In genomic region chr13:41056996-41057711, GRCh38 we compare ENCODE assay signal across 1 cellular context.
A peak's percentile ranks its signal among the peaks of the same experiment; 100 is the strongest.
TF ChIP-seq lines count a peak whose summit lies in the region.

No MANE protein-coding gene starts in this region.

TF ChIP-seq in HepG2, 621 proteins besides CTCF, POLR2A, EP300 and RAD21 (continues in another document):
- TF ChIP-seq ZNF737 (CRISPR knock-in tag; IDR thresholded peaks at IDR 0.05; ENCODE audit: borderline replicate concordance) = no peak
- TF ChIP-seq ARNT2 (CRISPR knock-in tag; IDR thresholded peaks at IDR 0.05; ENCODE audit: low read depth) = no peak
- TF ChIP-seq ZNF547 (CRISPR knock-in tag; IDR thresholded peaks at IDR 0.05) = no peak
- 0 out of 2 replicates have a peak, but pooled peaks have one; percentile 40 for TF ChIP-seq FOXO4 (CRISPR knock-in tag; conservative IDR thresholded peaks at IDR 0.05)
- TF ChIP-seq, protein P1, sequence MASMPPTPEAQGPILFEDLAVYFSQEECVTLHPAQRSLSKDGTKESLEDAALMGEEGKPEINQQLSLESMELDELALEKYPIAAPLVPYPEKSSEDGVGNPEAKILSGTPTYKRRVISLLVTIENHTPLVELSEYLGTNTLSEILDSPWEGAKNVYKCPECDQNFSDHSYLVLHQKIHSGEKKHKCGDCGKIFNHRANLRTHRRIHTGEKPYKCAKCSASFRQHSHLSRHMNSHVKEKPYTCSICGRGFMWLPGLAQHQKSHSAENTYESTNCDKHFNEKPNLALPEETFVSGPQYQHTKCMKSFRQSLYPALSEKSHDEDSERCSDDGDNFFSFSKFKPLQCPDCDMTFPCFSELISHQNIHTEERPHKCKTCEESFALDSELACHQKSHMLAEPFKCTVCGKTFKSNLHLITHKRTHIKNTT (CRISPR knock-in tag; IDR thresholded peaks at IDR 0.05) = no peak
- TF ChIP-seq ZNF34 (CRISPR knock-in tag; IDR thresholded peaks at IDR 0.05; ENCODE audit: borderline replicate concordance) = no peak
- TF ChIP-seq, protein P2, sequence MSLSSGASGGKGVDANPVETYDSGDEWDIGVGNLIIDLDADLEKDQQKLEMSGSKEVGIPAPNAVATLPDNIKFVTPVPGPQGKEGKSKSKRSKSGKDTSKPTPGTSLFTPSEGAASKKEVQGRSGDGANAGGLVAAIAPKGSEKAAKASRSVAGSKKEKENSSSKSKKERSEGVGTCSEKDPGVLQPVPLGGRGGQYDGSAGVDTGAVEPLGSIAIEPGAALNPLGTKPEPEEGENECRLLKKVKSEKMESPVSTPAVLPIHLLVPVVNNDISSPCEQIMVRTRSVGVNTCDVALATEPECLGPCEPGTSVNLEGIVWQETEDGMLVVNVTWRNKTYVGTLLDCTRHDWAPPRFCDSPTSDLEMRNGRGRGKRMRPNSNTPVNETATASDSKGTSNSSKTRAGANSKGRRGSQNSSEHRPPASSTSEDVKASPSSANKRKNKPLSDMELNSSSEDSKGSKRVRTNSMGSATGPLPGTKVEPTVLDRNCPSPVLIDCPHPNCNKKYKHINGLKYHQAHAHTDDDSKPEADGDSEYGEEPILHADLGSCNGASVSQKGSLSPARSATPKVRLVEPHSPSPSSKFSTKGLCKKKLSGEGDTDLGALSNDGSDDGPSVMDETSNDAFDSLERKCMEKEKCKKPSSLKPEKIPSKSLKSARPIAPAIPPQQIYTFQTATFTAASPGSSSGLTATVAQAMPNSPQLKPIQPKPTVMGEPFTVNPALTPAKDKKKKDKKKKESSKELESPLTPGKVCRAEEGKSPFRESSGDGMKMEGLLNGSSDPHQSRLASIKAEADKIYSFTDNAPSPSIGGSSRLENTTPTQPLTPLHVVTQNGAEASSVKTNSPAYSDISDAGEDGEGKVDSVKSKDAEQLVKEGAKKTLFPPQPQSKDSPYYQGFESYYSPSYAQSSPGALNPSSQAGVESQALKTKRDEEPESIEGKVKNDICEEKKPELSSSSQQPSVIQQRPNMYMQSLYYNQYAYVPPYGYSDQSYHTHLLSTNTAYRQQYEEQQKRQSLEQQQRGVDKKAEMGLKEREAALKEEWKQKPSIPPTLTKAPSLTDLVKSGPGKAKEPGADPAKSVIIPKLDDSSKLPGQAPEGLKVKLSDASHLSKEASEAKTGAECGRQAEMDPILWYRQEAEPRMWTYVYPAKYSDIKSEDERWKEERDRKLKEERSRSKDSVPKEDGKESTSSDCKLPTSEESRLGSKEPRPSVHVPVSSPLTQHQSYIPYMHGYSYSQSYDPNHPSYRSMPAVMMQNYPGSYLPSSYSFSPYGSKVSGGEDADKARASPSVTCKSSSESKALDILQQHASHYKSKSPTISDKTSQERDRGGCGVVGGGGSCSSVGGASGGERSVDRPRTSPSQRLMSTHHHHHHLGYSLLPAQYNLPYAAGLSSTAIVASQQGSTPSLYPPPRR (CRISPR knock-in tag; IDR thresholded peaks at IDR 0.05; ENCODE audit: borderline replicate concordance) = no peak
- TF ChIP-seq, protein P3, sequence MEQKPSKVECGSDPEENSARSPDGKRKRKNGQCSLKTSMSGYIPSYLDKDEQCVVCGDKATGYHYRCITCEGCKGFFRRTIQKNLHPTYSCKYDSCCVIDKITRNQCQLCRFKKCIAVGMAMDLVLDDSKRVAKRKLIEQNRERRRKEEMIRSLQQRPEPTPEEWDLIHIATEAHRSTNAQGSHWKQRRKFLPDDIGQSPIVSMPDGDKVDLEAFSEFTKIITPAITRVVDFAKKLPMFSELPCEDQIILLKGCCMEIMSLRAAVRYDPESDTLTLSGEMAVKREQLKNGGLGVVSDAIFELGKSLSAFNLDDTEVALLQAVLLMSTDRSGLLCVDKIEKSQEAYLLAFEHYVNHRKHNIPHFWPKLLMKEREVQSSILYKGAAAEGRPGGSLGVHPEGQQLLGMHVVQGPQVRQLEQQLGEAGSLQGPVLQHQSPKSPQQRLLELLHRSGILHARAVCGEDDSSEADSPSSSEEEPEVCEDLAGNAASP (CRISPR knock-in tag; IDR thresholded peaks at IDR 0.05; ENCODE audit: borderline replicate concordance) = no peak
- TF ChIP-seq XBP1 (CRISPR knock-in tag; IDR thresholded peaks at IDR 0.05) = no peak
- no peak for TF ChIP-seq LCORL (IDR thresholded peaks at IDR 0.05)
- TF ChIP-seq LCORL (CRISPR knock-in tag; IDR thresholded peaks at IDR 0.05) = 0 out of 2 replicates have a peak, but pooled peaks have one; percentile 13
- TF ChIP-seq ZBTB7B (CRISPR knock-in tag; IDR thresholded peaks at IDR 0.05) = peak; percentile 60; the same call in 1 of the 2 replicates
- no peak for TF ChIP-seq ZNF230 (CRISPR knock-in tag; IDR thresholded peaks at IDR 0.05)
- TF ChIP-seq ZNF770 (CRISPR knock-in tag; IDR thresholded peaks at IDR 0.05) = peak; percentile 87
- no peak for TF ChIP-seq RFX3 (CRISPR knock-in tag; IDR thresholded peaks at IDR 0.05)
- peak; percentile 56 for TF ChIP-seq HNF4A (CRISPR knock-in tag; IDR thresholded peaks at IDR 0.05)
- TF ChIP-seq, protein P4, sequence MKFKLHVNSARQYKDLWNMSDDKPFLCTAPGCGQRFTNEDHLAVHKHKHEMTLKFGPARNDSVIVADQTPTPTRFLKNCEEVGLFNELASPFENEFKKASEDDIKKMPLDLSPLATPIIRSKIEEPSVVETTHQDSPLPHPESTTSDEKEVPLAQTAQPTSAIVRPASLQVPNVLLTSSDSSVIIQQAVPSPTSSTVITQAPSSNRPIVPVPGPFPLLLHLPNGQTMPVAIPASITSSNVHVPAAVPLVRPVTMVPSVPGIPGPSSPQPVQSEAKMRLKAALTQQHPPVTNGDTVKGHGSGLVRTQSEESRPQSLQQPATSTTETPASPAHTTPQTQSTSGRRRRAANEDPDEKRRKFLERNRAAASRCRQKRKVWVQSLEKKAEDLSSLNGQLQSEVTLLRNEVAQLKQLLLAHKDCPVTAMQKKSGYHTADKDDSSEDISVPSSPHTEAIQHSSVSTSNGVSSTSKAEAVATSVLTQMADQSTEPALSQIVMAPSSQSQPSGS (CRISPR knock-in tag; IDR thresholded peaks at IDR 0.05) = no peak
- no peak for TF ChIP-seq MYNN (CRISPR knock-in tag; IDR thresholded peaks at IDR 0.05; ENCODE audit: low read depth)
- TF ChIP-seq HNRNPL (IDR thresholded peaks at IDR 0.05; ENCODE audit: low read depth, low read length) = no peak
- TF ChIP-seq ZNF891 (CRISPR knock-in tag; IDR thresholded peaks at IDR 0.05) = no peak
- TF ChIP-seq CAMTA2 (CRISPR knock-in tag; IDR thresholded peaks at IDR 0.05; ENCODE audit: borderline replicate concordance) = no peak
- no peak for TF ChIP-seq ZC3H13 (CRISPR knock-in tag; IDR thresholded peaks at IDR 0.05)
- TF ChIP-seq JDP2 (CRISPR knock-in tag; IDR thresholded peaks at IDR 0.05; ENCODE audit: borderline replicate concordance) = no peak
- TF ChIP-seq, protein P5, sequence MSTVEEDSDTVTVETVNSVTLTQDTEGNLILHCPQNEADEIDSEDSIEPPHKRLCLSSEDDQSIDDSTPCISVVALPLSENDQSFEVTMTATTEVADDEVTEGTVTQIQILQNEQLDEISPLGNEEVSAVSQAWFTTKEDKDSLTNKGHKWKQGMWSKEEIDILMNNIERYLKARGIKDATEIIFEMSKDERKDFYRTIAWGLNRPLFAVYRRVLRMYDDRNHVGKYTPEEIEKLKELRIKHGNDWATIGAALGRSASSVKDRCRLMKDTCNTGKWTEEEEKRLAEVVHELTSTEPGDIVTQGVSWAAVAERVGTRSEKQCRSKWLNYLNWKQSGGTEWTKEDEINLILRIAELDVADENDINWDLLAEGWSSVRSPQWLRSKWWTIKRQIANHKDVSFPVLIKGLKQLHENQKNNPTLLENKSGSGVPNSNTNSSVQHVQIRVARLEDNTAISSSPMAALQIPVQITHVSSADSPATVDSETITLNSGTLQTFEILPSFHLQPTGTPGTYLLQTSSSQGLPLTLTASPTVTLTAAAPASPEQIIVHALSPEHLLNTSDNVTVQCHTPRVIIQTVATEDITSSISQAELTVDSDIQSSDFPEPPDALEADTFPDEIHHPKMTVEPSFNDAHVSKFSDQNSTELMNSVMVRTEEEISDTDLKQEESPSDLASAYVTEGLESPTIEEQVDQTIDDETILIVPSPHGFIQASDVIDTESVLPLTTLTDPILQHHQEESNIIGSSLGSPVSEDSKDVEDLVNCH (CRISPR knock-in tag; IDR thresholded peaks at IDR 0.05) = no peak
- TF ChIP-seq, protein P6, sequence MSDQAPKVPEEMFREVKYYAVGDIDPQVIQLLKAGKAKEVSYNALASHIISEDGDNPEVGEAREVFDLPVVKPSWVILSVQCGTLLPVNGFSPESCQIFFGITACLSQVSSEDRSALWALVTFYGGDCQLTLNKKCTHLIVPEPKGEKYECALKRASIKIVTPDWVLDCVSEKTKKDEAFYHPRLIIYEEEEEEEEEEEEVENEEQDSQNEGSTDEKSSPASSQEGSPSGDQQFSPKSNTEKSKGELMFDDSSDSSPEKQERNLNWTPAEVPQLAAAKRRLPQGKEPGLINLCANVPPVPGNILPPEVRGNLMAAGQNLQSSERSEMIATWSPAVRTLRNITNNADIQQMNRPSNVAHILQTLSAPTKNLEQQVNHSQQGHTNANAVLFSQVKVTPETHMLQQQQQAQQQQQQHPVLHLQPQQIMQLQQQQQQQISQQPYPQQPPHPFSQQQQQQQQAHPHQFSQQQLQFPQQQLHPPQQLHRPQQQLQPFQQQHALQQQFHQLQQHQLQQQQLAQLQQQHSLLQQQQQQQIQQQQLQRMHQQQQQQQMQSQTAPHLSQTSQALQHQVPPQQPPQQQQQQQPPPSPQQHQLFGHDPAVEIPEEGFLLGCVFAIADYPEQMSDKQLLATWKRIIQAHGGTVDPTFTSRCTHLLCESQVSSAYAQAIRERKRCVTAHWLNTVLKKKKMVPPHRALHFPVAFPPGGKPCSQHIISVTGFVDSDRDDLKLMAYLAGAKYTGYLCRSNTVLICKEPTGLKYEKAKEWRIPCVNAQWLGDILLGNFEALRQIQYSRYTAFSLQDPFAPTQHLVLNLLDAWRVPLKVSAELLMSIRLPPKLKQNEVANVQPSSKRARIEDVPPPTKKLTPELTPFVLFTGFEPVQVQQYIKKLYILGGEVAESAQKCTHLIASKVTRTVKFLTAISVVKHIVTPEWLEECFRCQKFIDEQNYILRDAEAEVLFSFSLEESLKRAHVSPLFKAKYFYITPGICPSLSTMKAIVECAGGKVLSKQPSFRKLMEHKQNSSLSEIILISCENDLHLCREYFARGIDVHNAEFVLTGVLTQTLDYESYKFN (CRISPR knock-in tag; conservative IDR thresholded peaks at IDR 0.05) = peak; percentile 45
- TF ChIP-seq KDM5A (IDR thresholded peaks at IDR 0.05; ENCODE audit: borderline replicate concordance, low read length) = no peak
- no peak for TF ChIP-seq SP4 (CRISPR knock-in tag; IDR thresholded peaks at IDR 0.05)
- TF ChIP-seq RXRA (CRISPR knock-in tag; IDR thresholded peaks at IDR 0.05) = peak; percentile 51; the same call in 1 of the 2 replicates
- no peak for TF ChIP-seq ZNF674 (CRISPR knock-in tag; IDR thresholded peaks at IDR 0.05; ENCODE audit: low read depth)
- TF ChIP-seq ZBTB1 (CRISPR knock-in tag; IDR thresholded peaks at IDR 0.05; ENCODE audit: borderline replicate concordance) = no peak
- no peak for TF ChIP-seq SMYD3 (CRISPR knock-in tag; IDR thresholded peaks at IDR 0.05)
- TF ChIP-seq ZMYM3 (CRISPR knock-in tag; IDR thresholded peaks at IDR 0.05) = 0 out of 2 replicates have a peak, but pooled peaks have one; percentile 24
- no peak for TF ChIP-seq LBX2 (CRISPR knock-in tag; IDR thresholded peaks at IDR 0.05; ENCODE audit: borderline replicate concordance)
- no peak for TF ChIP-seq JUNB (CRISPR knock-in tag; IDR thresholded peaks at IDR 0.05; ENCODE audit: borderline replicate concordance)
- TF ChIP-seq ZNF414 (CRISPR knock-in tag; IDR thresholded peaks at IDR 0.05) = no peak
- no peak for TF ChIP-seq ZNF703 (CRISPR knock-in tag; IDR thresholded peaks at IDR 0.05; ENCODE audit: borderline replicate concordance)
- TF ChIP-seq ZNF12 (CRISPR knock-in tag; IDR thresholded peaks at IDR 0.05) = no peak
- no peak for TF ChIP-seq ZNF253 (CRISPR knock-in tag; IDR thresholded peaks at IDR 0.05; ENCODE audit: borderline replicate concordance)
- no peak for TF ChIP-seq ETV5 (CRISPR knock-in tag; IDR thresholded peaks at IDR 0.05; ENCODE audit: borderline replicate concordance)
- TF ChIP-seq, protein P7, sequence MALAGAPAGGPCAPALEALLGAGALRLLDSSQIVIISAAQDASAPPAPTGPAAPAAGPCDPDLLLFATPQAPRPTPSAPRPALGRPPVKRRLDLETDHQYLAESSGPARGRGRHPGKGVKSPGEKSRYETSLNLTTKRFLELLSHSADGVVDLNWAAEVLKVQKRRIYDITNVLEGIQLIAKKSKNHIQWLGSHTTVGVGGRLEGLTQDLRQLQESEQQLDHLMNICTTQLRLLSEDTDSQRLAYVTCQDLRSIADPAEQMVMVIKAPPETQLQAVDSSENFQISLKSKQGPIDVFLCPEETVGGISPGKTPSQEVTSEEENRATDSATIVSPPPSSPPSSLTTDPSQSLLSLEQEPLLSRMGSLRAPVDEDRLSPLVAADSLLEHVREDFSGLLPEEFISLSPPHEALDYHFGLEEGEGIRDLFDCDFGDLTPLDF (CRISPR knock-in tag; IDR thresholded peaks at IDR 0.05) = no peak
- no peak for TF ChIP-seq PTBP1 (IDR thresholded peaks at IDR 0.05; ENCODE audit: low read depth, low read length, poor library complexity, severe bottlenecking)
- TF ChIP-seq NFYB (CRISPR knock-in tag; IDR thresholded peaks at IDR 0.05) = no peak
- no peak for TF ChIP-seq ZNF260 (CRISPR knock-in tag; IDR thresholded peaks at IDR 0.05; ENCODE audit: borderline replicate concordance, low read depth)
